26 cellular contexts compared by ENCODE assay signal in the genomic region with DNA sequence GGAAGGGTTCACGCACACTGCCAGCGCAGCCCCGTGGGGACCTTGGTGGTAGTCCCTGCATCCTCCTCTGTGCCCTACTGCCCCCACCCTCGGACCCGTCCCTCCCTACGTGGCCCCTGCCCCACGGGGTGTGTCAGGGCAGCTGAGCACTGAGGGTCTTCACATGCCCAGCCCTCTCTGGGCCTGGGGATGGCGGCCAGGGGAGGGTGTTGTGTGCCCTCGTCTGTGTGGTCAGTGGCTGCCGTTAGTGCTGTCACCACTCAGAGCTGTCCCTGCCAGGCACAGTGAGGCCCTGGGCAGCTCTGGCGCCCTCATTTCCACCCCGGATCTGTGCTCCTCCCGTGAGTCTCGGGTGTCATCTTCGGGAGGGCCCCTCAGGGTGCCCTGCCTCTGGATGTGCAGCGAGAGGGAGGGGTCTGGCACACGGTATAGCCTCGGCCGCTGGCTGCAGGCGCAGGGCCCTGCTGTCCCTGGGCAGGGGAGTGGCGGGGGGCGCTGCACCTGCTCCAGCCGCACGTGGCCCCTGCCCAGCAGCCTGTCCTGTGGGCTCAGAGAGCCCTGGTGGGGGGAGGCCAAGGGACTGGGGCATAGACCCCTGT. TPM values are rescaled to one million over a fixed set of nuclear protein-coding genes. Genes with fewer than 3 reads are reported as not detected.
DNase-seq lines count a peak whose midpoint lies in the region; ATAC-seq and TF ChIP-seq lines count a peak whose summit lies in the region.
"Had no signal": no experiment of that assay in that cellular context is flagged by ENCODE, and none has a peak within 500 bp of the region (broad histone marks: within the 10 kb centered on the region; RNA-seq: fewer than 3 reads in every experiment).

No MANE protein-coding gene starts in this region.

- no peaks in the 10 kb centered on the region for H3K9me3 Mint-ChIP-seq in stimulated activated naive B cell treated with anti-CD40 and anti-IgM and Interleukin-4, amounts not matched to agents 10 μg/mL and 1 μg/mL and 100 μg/mL, for 72 hours
- H3K9me3 Mint-ChIP-seq: CD4-positive, alpha-beta memory T cell had no signal

- H3K36me3 ChIP-seq in heart right ventricle, result peaks cover 0 to 76% (median 17%) of the 10 kb centered on the region in 9 donors

- H3K9me3 ChIP-seq in heart right ventricle, result no peaks in the 10 kb centered on the region
- H3K9me3 ChIP-seq: Caco-2, Peyer's patch had no signal

- H3K27ac Mint-ChIP-seq in stimulated activated naive B cell treated with anti-CD40 and anti-IgM and Interleukin-4, amounts not matched to agents 10 μg/mL and 1 μg/mL and 100 μg/mL, for 72 hours, result peak overlapping the region; percentile 25
- H3K27ac Mint-ChIP-seq: CD4-positive, alpha-beta memory T cell had no signal

- DNase-seq in left cardiac atrium (peak; percentile 16), heart right ventricle (no peak), HEK293T (ENCODE audit: extremely low spot score) (no peak), NCI-H510A (lab: John Stamatoyannopoulos, UW) (no peak)
- no peak for DNase-seq in stimulated activated naive B cell treated with anti-CD40 and anti-IgM and Interleukin-4, amounts not matched to agents 10 μg/mL and 1 μg/mL and 100 μg/mL, for 72 hours
- DNase-seq: 8988T; Caco-2; CD4-positive, alpha-beta memory T cell; DMS 273 treated with DMSO at 0.1 percent for 48 hours; DMS79 treated with DMSO at 0.1 percent for 48 hours; Karpas-422; NCI-H1694; NCI-H2081; NCI-H2171; NCI-H345; NCI-H526; Peyer's patch had no signal

- CTCF ChIA-PET in HEK293T (lab: Yijun Ruan, JAX), result no interaction called here

- H3K4me1 ChIP-seq in heart right ventricle, result peaks cover 0 to 11% (median 3%) of the 10 kb centered on the region in 9 donors
- H3K4me1 ChIP-seq: Caco-2, Peyer's patch had no signal

- 83 to 87% methylated on average over 23 to 24 of the region's 24 CpGs for WGBS in heart right ventricle, 2 donors

- H3K27me3 Mint-ChIP-seq in stimulated activated naive B cell treated with anti-CD40 and anti-IgM and Interleukin-4, amounts not matched to agents 10 μg/mL and 1 μg/mL and 100 μg/mL, for 72 hours, result peaks cover 5 to 6% of the 10 kb centered on the region in 2 donors
- H3K27me3 Mint-ChIP-seq: CD4-positive, alpha-beta memory T cell had no signal

- no peaks in the 10 kb centered on the region for H3K27me3 ChIP-seq in heart right ventricle
- H3K27me3 ChIP-seq in layer of hippocampus (ENCODE audit: control insufficient read depth, insufficient read depth, low read length), result no peaks in the 10 kb centered on the region
- H3K27me3 ChIP-seq: Peyer's patch had no signal

- POLR2A ChIA-PET in HEK293T (lab: Yijun Ruan, JAX), result no interaction called here

- H3K4me3 ChIP-seq in heart right ventricle, result no peak overlapping the region
- H3K4me3 ChIP-seq: Peyer's patch had no signal

- no peak overlapping the region for H3K4me3 Mint-ChIP-seq in stimulated activated naive B cell treated with anti-CD40 and anti-IgM and Interleukin-4, amounts not matched to agents 10 μg/mL and 1 μg/mL and 100 μg/mL, for 72 hours
- H3K4me3 Mint-ChIP-seq: CD4-positive, alpha-beta memory T cell had no signal

- no peak for TF ChIP-seq CTCF in heart right ventricle (IDR thresholded peaks at IDR 0.05)

- peak; percentile 6 to 74 for ATAC-seq in left cardiac atrium
- ATAC-seq in heart right ventricle, result no peak
- ATAC-seq in stimulated activated naive B cell treated with anti-CD40 and anti-IgM and Interleukin-4, amounts not matched to agents 10 μg/mL and 1 μg/mL and 100 μg/mL, for 72 hours (replicated peaks), result no peak
- ATAC-seq in HG03175 (IDR thresholded peaks at IDR 0.05; ENCODE audit: unreplicated experiment), result no peak

- peaks cover 6% of the 10 kb centered on the region in 2 donors for H3K4me1 Mint-ChIP-seq in stimulated activated naive B cell treated with anti-CD40 and anti-IgM and Interleukin-4, amounts not matched to agents 10 μg/mL and 1 μg/mL and 100 μg/mL, for 72 hours
- H3K4me1 Mint-ChIP-seq: CD4-positive, alpha-beta memory T cell had no signal

- peaks cover 10 to 12% of the 10 kb centered on the region in 2 donors for H3K36me3 Mint-ChIP-seq in stimulated activated naive B cell treated with anti-CD40 and anti-IgM and Interleukin-4, amounts not matched to agents 10 μg/mL and 1 μg/mL and 100 μg/mL, for 72 hours
- H3K36me3 Mint-ChIP-seq: CD4-positive, alpha-beta memory T cell had no signal

- no peak overlapping the region for H3K27ac ChIP-seq in heart right ventricle
- peak overlapping the region; percentile 55 for H3K27ac ChIP-seq in angular gyrus (ENCODE audit: low read depth, low read length)
- peak overlapping the region; percentile 52 for H3K27ac ChIP-seq in layer of hippocampus (ENCODE audit: low read depth, low read length)
- H3K27ac ChIP-seq: Peyer's patch had no signal

- intact Hi-C loops in left cardiac atrium (cut with DNase I) (no loop called here), heart right ventricle (cut with DNase I) (loop anchor here in 3 of 10 donors (5.0 to 10.0 kb wide), 2 partner anchors 45 to 993 kb away; no protein-coding TSS in a partner anchor)

TF ChIP-seq in HEK293T, 16 proteins besides CTCF, POLR2A, EP300 and RAD21:
- no peak for TF ChIP-seq FOXA1 (IDR thresholded peaks at IDR 0.05)
- TF ChIP-seq SUZ12 (IDR thresholded peaks at IDR 0.05), result no peak
- TF ChIP-seq HDGF (IDR thresholded peaks at IDR 0.05; ENCODE audit: borderline replicate concordance), result no peak
- no peak for TF ChIP-seq CTBP1 (IDR thresholded peaks at IDR 0.05; ENCODE audit: borderline replicate concordance)
- TF ChIP-seq ZNF384 (IDR thresholded peaks at IDR 0.05), result no peak
- no peak for TF ChIP-seq BHLHE40 (IDR thresholded peaks at IDR 0.05; ENCODE audit: borderline replicate concordance)
TF ChIP-seq in HEK293T: peak in this region for 0.

RNA-seq across cellular contexts. Expression of a gene that starts 16.0 kb away (rescaled TPM):
- total RNA-seq in left cardiac atrium (1 to 10 TPM; 4.3 to 6.1 TPM), heart right ventricle (1 to 10 TPM in 5 of 10 donors, under 1 TPM in 5; 0.42 to 8.9 (median 0.99) TPM)
- polyA plus RNA-seq in heart right ventricle, result 1 to 10 TPM; 1.0 to 1.4 TPM
- total RNA-seq: Caco-2, H4, M059J, OCI-LY7, SK-MEL-5 had no signal
- polyA plus RNA-seq: AG04450 had no signal

RNA-seq across cellular contexts. Expression of a gene that starts 25.7 kb away (rescaled TPM):
- total RNA-seq in left cardiac atrium (10 to 100 TPM; 55.1 to 64.3 TPM), heart right ventricle (10 to 100 TPM; 57.4 to 83.2 (median 68.8) TPM)
- 10 to 100 TPM; 28.2 to 40.7 TPM for polyA plus RNA-seq in heart right ventricle

RNA-seq across cellular contexts. Expression of a gene that starts 57.6 kb away (rescaled TPM):
- total RNA-seq in left cardiac atrium, result 100 to 1,000 TPM; 698 to 715 TPM
- total RNA-seq in heart right ventricle, result 100 to 1,000 TPM; 653 to 857 (median 758) TPM
- 1,000 to 10,000 TPM in 1 of 2 donors, 100 to 1,000 TPM in 1; 679 to 1,254 TPM for polyA plus RNA-seq in heart right ventricle

RNA-seq across cellular contexts. Expression of a gene that starts 58.7 kb away (rescaled TPM):
- total RNA-seq in left cardiac atrium, result 1 to 10 TPM; 1.5 to 1.6 TPM
- 1 to 10 TPM in 1 of 10 donors, under 1 TPM in 9; 0.24 to 3.3 (median 0.59) TPM for total RNA-seq in heart right ventricle
- polyA plus RNA-seq in heart right ventricle, result 1 to 10 TPM; 1.5 to 1.9 TPM
- total RNA-seq: Caco-2, H4, M059J, SK-MEL-5 had no signal
- polyA plus RNA-seq: AG04450, BJ had no signal

Comparison
In these comparisons a context has a peak if more than half of its experiments do, and no peak if none do; other contexts are left out.
1. ATAC-seq: peak in left cardiac atrium (2 of 2); none in heart right ventricle (0 of 8), stimulated activated naive B cell treated with anti-CD40 and anti-IgM and Interleukin-4, amounts not matched to agents 10 μg/mL and 1 μg/mL and 100 μg/mL, for 72 hours (0 of 2) and HG03175 (single experiment).
2. H3K27ac ChIP-seq: peak in angular gyrus (single experiment) and layer of hippocampus (single experiment); none in heart right ventricle (0 of 10).